Comparison of ENCODE assay signal across 1 cellular context in the genomic region with DNA sequence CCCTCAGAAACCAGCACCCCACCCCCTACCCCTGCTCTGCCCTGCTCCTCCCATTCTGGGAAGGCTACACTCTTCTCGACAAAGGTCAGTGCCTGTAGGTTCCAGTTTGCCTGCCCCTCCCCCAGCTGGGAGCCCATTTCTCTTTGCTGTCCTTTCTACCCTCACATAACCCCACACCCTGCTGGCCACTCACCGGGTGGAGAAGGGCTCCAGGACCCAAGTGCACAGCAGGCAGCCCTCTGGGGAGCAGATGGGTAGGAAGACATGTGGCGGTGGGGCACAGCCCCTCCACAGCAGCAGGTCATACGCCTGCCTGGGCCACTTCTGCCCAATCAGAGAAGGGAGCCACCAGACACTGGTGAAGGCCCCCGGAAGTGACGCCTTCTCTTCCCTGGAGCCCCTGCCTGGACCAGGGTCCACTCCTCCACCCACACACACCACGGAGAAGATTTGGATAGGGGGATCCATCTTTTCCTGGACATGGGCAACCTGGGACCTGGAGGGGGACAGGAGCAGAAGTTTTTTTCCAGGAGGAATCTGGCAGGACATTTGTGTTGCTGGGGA.
A peak's percentile ranks its signal among the peaks of the same experiment; 100 is the strongest.
TF ChIP-seq lines count a peak whose summit lies in the region.

A gene (minus strand): TSS at position 326 of the 564 bp plus-strand sequence. CDS start 1,948 bp downstream, outside the sequence.

TF ChIP-seq in HepG2, 621 proteins besides CTCF, POLR2A, EP300 and RAD21 (continued from another document and continues in another):
- TF ChIP-seq, protein P1, sequence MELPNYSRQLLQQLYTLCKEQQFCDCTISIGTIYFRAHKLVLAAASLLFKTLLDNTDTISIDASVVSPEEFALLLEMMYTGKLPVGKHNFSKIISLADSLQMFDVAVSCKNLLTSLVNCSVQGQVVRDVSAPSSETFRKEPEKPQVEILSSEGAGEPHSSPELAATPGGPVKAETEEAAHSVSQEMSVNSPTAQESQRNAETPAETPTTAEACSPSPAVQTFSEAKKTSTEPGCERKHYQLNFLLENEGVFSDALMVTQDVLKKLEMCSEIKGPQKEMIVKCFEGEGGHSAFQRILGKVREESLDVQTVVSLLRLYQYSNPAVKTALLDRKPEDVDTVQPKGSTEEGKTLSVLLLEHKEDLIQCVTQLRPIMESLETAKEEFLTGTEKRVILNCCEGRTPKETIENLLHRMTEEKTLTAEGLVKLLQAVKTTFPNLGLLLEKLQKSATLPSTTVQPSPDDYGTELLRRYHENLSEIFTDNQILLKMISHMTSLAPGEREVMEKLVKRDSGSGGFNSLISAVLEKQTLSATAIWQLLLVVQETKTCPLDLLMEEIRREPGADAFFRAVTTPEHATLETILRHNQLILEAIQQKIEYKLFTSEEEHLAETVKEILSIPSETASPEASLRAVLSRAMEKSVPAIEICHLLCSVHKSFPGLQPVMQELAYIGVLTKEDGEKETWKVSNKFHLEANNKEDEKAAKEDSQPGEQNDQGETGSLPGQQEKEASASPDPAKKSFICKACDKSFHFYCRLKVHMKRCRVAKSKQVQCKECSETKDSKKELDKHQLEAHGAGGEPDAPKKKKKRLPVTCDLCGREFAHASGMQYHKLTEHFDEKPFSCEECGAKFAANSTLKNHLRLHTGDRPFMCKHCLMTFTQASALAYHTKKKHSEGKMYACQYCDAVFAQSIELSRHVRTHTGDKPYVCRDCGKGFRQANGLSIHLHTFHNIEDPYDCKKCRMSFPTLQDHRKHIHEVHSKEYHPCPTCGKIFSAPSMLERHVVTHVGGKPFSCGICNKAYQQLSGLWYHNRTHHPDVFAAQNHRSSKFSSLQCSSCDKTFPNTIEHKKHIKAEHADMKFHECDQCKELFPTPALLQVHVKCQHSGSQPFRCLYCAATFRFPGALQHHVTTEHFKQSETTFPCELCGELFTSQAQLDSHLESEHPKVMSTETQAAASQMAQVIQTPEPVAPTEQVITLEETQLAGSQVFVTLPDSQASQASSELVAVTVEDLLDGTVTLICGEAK (IDR thresholded peaks at IDR 0.05): no peak
- TF ChIP-seq, protein P1 (CRISPR knock-in tag; IDR thresholded peaks at IDR 0.05): no peak; the same call in 1 of the 2 replicates
- TF ChIP-seq FOXK1 (CRISPR knock-in tag; IDR thresholded peaks at IDR 0.05; ENCODE audit: borderline replicate concordance, low read depth): peak; percentile 41; the same call in 1 of the 2 replicates
- no peak for TF ChIP-seq PCBP1 (IDR thresholded peaks at IDR 0.05; ENCODE audit: borderline replicate concordance, low read depth, low read length)
- TF ChIP-seq ZNF792 (CRISPR knock-in tag; IDR thresholded peaks at IDR 0.05): no peak
- TF ChIP-seq, protein P2, sequence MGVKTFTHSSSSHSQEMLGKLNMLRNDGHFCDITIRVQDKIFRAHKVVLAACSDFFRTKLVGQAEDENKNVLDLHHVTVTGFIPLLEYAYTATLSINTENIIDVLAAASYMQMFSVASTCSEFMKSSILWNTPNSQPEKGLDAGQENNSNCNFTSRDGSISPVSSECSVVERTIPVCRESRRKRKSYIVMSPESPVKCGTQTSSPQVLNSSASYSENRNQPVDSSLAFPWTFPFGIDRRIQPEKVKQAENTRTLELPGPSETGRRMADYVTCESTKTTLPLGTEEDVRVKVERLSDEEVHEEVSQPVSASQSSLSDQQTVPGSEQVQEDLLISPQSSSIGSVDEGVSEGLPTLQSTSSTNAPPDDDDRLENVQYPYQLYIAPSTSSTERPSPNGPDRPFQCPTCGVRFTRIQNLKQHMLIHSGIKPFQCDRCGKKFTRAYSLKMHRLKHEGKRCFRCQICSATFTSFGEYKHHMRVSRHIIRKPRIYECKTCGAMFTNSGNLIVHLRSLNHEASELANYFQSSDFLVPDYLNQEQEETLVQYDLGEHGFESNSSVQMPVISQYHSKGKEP (CRISPR knock-in tag; IDR thresholded peaks at IDR 0.05): no peak
- no peak for TF ChIP-seq ZFP36L2 (CRISPR knock-in tag; IDR thresholded peaks at IDR 0.05)
- no peak for TF ChIP-seq ZNF776 (CRISPR knock-in tag; IDR thresholded peaks at IDR 0.05)
- TF ChIP-seq, protein P3, sequence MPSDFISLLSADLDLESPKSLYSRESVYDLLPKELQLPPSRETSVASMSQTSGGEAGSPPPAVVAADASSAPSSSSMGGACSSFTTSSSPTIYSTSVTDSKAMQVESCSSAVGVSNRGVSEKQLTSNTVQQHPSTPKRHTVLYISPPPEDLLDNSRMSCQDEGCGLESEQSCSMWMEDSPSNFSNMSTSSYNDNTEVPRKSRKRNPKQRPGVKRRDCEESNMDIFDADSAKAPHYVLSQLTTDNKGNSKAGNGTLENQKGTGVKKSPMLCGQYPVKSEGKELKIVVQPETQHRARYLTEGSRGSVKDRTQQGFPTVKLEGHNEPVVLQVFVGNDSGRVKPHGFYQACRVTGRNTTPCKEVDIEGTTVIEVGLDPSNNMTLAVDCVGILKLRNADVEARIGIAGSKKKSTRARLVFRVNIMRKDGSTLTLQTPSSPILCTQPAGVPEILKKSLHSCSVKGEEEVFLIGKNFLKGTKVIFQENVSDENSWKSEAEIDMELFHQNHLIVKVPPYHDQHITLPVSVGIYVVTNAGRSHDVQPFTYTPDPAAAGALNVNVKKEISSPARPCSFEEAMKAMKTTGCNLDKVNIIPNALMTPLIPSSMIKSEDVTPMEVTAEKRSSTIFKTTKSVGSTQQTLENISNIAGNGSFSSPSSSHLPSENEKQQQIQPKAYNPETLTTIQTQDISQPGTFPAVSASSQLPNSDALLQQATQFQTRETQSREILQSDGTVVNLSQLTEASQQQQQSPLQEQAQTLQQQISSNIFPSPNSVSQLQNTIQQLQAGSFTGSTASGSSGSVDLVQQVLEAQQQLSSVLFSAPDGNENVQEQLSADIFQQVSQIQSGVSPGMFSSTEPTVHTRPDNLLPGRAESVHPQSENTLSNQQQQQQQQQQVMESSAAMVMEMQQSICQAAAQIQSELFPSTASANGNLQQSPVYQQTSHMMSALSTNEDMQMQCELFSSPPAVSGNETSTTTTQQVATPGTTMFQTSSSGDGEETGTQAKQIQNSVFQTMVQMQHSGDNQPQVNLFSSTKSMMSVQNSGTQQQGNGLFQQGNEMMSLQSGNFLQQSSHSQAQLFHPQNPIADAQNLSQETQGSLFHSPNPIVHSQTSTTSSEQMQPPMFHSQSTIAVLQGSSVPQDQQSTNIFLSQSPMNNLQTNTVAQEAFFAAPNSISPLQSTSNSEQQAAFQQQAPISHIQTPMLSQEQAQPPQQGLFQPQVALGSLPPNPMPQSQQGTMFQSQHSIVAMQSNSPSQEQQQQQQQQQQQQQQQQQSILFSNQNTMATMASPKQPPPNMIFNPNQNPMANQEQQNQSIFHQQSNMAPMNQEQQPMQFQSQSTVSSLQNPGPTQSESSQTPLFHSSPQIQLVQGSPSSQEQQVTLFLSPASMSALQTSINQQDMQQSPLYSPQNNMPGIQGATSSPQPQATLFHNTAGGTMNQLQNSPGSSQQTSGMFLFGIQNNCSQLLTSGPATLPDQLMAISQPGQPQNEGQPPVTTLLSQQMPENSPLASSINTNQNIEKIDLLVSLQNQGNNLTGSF (CRISPR knock-in tag; IDR thresholded peaks at IDR 0.05): no peak
- no peak for TF ChIP-seq IKZF1 (IDR thresholded peaks at IDR 0.05)
- TF ChIP-seq ZNF713 (CRISPR knock-in tag; IDR thresholded peaks at IDR 0.05): no peak
- TF ChIP-seq HNRNPLL (IDR thresholded peaks at IDR 0.05; ENCODE audit: low read depth, low read length, poor library complexity, severe bottlenecking): peak; percentile 28
- TF ChIP-seq, protein P4, sequence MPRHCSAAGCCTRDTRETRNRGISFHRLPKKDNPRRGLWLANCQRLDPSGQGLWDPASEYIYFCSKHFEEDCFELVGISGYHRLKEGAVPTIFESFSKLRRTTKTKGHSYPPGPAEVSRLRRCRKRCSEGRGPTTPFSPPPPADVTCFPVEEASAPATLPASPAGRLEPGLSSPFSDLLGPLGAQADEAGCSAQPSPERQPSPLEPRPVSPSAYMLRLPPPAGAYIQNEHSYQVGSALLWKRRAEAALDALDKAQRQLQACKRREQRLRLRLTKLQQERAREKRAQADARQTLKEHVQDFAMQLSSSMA (CRISPR knock-in tag; IDR thresholded peaks at IDR 0.05): no peak
- TF ChIP-seq ZBTB20 (CRISPR knock-in tag; IDR thresholded peaks at IDR 0.05; ENCODE audit: borderline replicate concordance, low read depth): no peak
- no peak; the same call in 1 of the 2 replicates for TF ChIP-seq ZNF552 (CRISPR knock-in tag; IDR thresholded peaks at IDR 0.05; ENCODE audit: borderline replicate concordance)
- TF ChIP-seq PRMT3 (CRISPR knock-in tag; IDR thresholded peaks at IDR 0.05; ENCODE audit: borderline replicate concordance, low read depth): no peak
- TF ChIP-seq, protein P5, sequence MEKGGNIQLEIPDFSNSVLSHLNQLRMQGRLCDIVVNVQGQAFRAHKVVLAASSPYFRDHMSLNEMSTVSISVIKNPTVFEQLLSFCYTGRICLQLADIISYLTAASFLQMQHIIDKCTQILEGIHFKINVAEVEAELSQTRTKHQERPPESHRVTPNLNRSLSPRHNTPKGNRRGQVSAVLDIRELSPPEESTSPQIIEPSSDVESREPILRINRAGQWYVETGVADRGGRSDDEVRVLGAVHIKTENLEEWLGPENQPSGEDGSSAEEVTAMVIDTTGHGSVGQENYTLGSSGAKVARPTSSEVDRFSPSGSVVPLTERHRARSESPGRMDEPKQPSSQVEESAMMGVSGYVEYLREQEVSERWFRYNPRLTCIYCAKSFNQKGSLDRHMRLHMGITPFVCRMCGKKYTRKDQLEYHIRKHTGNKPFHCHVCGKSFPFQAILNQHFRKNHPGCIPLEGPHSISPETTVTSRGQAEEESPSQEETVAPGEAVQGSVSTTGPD (CRISPR knock-in tag; IDR thresholded peaks at IDR 0.05): no peak
- TF ChIP-seq RARA (CRISPR knock-in tag; IDR thresholded peaks at IDR 0.05): no peak; the same call in 1 of the 2 replicates
- 0 out of 2 replicates have a peak, but pooled peaks have one; percentile 58 for TF ChIP-seq ZNF761 (CRISPR knock-in tag; conservative IDR thresholded peaks at IDR 0.05)
- TF ChIP-seq, protein P6, sequence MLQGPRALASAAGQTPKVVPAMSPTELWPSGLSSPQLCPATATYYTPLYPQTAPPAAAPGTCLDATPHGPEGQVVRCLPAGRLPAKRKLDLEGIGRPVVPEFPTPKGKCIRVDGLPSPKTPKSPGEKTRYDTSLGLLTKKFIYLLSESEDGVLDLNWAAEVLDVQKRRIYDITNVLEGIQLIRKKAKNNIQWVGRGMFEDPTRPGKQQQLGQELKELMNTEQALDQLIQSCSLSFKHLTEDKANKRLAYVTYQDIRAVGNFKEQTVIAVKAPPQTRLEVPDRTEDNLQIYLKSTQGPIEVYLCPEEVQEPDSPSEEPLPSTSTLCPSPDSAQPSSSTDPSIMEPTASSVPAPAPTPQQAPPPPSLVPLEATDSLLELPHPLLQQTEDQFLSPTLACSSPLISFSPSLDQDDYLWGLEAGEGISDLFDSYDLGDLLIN (CRISPR knock-in tag; IDR thresholded peaks at IDR 0.05; ENCODE audit: borderline replicate concordance): no peak
- TF ChIP-seq AKAP8 (CRISPR knock-in tag; IDR thresholded peaks at IDR 0.05): no peak
- no peak for TF ChIP-seq CBX2 (IDR thresholded peaks at IDR 0.05; ENCODE audit: low read depth, low read length)
- no peak; the same call in 1 of the 2 replicates for TF ChIP-seq CBX2 (CRISPR knock-in tag; IDR thresholded peaks at IDR 0.05; ENCODE audit: low read depth)
- TF ChIP-seq, protein P7, sequence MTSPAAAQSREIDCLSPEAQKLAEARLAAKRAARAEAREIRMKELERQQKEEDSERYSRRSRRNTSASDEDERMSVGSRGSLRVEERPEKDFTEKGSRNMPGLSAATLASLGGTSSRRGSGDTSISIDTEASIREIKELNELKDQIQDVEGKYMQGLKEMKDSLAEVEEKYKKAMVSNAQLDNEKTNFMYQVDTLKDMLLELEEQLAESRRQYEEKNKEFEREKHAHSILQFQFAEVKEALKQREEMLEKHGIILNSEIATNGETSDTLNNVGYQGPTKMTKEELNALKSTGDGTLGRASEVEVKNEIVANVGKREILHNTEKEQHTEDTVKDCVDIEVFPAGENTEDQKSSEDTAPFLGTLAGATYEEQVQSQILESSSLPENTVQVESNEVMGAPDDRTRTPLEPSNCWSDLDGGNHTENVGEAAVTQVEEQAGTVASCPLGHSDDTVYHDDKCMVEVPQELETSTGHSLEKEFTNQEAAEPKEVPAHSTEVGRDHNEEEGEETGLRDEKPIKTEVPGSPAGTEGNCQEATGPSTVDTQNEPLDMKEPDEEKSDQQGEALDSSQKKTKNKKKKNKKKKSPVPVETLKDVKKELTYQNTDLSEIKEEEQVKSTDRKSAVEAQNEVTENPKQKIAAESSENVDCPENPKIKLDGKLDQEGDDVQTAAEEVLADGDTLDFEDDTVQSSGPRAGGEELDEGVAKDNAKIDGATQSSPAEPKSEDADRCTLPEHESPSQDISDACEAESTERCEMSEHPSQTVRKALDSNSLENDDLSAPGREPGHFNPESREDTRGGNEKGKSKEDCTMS (CRISPR knock-in tag; conservative IDR thresholded peaks at IDR 0.05): no peak
- TF ChIP-seq, protein P8, sequence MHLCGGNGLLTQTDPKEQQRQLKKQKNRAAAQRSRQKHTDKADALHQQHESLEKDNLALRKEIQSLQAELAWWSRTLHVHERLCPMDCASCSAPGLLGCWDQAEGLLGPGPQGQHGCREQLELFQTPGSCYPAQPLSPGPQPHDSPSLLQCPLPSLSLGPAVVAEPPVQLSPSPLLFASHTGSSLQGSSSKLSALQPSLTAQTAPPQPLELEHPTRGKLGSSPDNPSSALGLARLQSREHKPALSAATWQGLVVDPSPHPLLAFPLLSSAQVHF (CRISPR knock-in tag; IDR thresholded peaks at IDR 0.05): no peak
- no peak for TF ChIP-seq SUZ12 (IDR thresholded peaks at IDR 0.05; ENCODE audit: low read depth, low read length)
- TF ChIP-seq NBN (conservative IDR thresholded peaks at IDR 0.05): no peak
- TF ChIP-seq SMAD1 (CRISPR knock-in tag; IDR thresholded peaks at IDR 0.05; ENCODE audit: borderline replicate concordance, low read depth): no peak
- TF ChIP-seq HES4 (CRISPR knock-in tag; IDR thresholded peaks at IDR 0.05; ENCODE audit: borderline replicate concordance): no peak
- no peak for TF ChIP-seq ZNF20 (CRISPR knock-in tag; IDR thresholded peaks at IDR 0.05)
- TF ChIP-seq ZNF549 (CRISPR knock-in tag; IDR thresholded peaks at IDR 0.05): no peak
